In genomic region chr9:111691686-111692329, GRCh38 we compare ENCODE assay signal across 9 cellular contexts. TPM values are rescaled to one million over a fixed set of nuclear protein-coding genes. Genes with fewer than 3 reads are reported as not detected.
DNase-seq lines count a peak whose midpoint lies in the region; ATAC-seq, FAIRE-seq and TF ChIP-seq lines count a peak whose summit lies in the region.
"Had no signal": no experiment of that assay in that cellular context is flagged by ENCODE, and none has a peak within 500 bp of the region (broad histone marks: within the 10 kb centered on the region; RNA-seq: fewer than 3 reads in every experiment).

No MANE protein-coding gene starts in this region.

- H3K27me3 Mint-ChIP-seq in progenitor cell of endocrine pancreas, result no peaks in the 10 kb centered on the region

- H3K36me3 ChIP-seq in aorta (ENCODE audit: control insufficient read depth in 1 of 2, insufficient read depth in 2 of 2, low read length in 1 of 2), result no peaks in the 10 kb centered on the region
- H3K36me3 ChIP-seq: gastrocnemius medialis had no signal

- no peak overlapping the region for H3K4me3 ChIP-seq in AG04450 (ENCODE audit: low read depth, low read length)
- H3K4me3 ChIP-seq in dorsolateral prefrontal cortex, result peak overlapping the region in 14 of 59 donors; percentile 1 to 35 (median 14)
- H3K4me3 ChIP-seq in aorta (ENCODE audit: low read length in 2 of 2), result no peak overlapping the region
- H3K4me3 ChIP-seq: gastrocnemius medialis had no signal

- H3K4me1 ChIP-seq in aorta (ENCODE audit: control insufficient read depth in 1 of 2, insufficient read depth in 2 of 2, low read length in 2 of 2), result no peaks in the 10 kb centered on the region
- H3K4me1 ChIP-seq: gastrocnemius medialis had no signal

- TF ChIP-seq POLR2A in GM12891 (IDR thresholded peaks at IDR 0.05; ENCODE audit: low read depth, low read length), result no peak

- intact Hi-C loops in dorsolateral prefrontal cortex (cut with DNase I), result no loop called here
- intact Hi-C loops in aorta (cut with DNase I), result loop anchor here in 1 of 2 donors (5.0 kb wide), 1 partner anchor 95 kb away; the partner anchor contains the start of gene PTGR1

- CTCF ChIA-PET in AG04450 (lab: Charles Lee), result interaction anchor here (0.8 to 1.9 kb wide), 8 partner anchors 9 to 670 kb away, joined by 3 to 12 read pairs (median 4); no protein-coding TSS in a partner anchor

- no peak overlapping the region for H3K27ac ChIP-seq in AG04450 (ENCODE audit: low read depth, low read length)
- no peak overlapping the region for H3K27ac ChIP-seq in dorsolateral prefrontal cortex
- H3K27ac ChIP-seq in aorta (ENCODE audit: low read depth in 1 of 2, low read length in 2 of 2), result no peak overlapping the region
- H3K27ac ChIP-seq: gastrocnemius medialis had no signal

- FAIRE-seq in GM12891 (lab: Jason Lieb, UNC), result peak; percentile 61

- no peak overlapping the region for H3K4me3 Mint-ChIP-seq in progenitor cell of endocrine pancreas (ENCODE audit: low read depth)

- no peak overlapping the region for H3K27ac Mint-ChIP-seq in progenitor cell of endocrine pancreas

- no peak for ATAC-seq in aorta (ENCODE audit: low FRiP score)
- ATAC-seq in GM19395 (IDR thresholded peaks at IDR 0.05; ENCODE audit: unreplicated experiment), result no peak

- no peaks in the 10 kb centered on the region for H3K9me3 Mint-ChIP-seq in progenitor cell of endocrine pancreas (ENCODE audit: low read depth)

- no peaks in the 10 kb centered on the region for H3K9me3 ChIP-seq in AG04450 (ENCODE audit: control insufficient read depth, insufficient read depth, low read length)
- no peaks in the 10 kb centered on the region for H3K9me3 ChIP-seq in aorta (ENCODE audit: control insufficient read depth, low read length)
- H3K9me3 ChIP-seq: gastrocnemius medialis had no signal

- H3K36me3 Mint-ChIP-seq in progenitor cell of endocrine pancreas (ENCODE audit: insufficient read depth), result no peaks in the 10 kb centered on the region

- peaks cover 9% of the 10 kb centered on the region for H3K4me1 Mint-ChIP-seq in progenitor cell of endocrine pancreas (ENCODE audit: low read depth)

- WGBS in aorta, 2 donors, result 43 to 45% methylated on average over 4 of the region's 4 CpGs

- H3K27me3 ChIP-seq in AG04450 (ENCODE audit: control insufficient read depth, insufficient read depth, low read length) (no peaks in the 10 kb centered on the region), dorsolateral prefrontal cortex (no peaks in the 10 kb centered on the region), aorta (ENCODE audit: control insufficient read depth in 1 of 2, insufficient read depth in 2 of 2, low read length in 1 of 2) (no peaks in the 10 kb centered on the region)
- H3K27me3 ChIP-seq: gastrocnemius medialis had no signal

- DNase-seq in AG04450 (ENCODE audit: low read depth, low spot score), result peak; percentile 4
- DNase-seq in GM12891 (ENCODE audit: insufficient read length, low spot score), result no peak
- peak; percentile 54 for DNase-seq in NCI-H82 treated with DMSO at 0.1 percent for 48 hours (lab: John Stamatoyannopoulos, UW; ENCODE audit: unreplicated experiment)
- DNase-seq in dorsolateral prefrontal cortex, result no peak
- DNase-seq in progenitor cell of endocrine pancreas (ENCODE audit: low spot score, unreplicated experiment), result no peak
- DNase-seq in aorta, result no peak
- DNase-seq in stimulated activated CD4-positive, alpha-beta T cell treated with anti-CD3 and anti-CD28 coated beads, Interleukin-4, amount 100 ng/mL, for 4 hours, result no peak
- DNase-seq: gastrocnemius medialis had no signal

- POLR2A ChIA-PET in AG04450 (lab: Yijun Ruan, JAX), result no interaction called here

- TF ChIP-seq CTCF in AG04450 (IDR thresholded peaks at IDR 0.05; ENCODE audit: low read depth, low read length) (peak; percentile 55), dorsolateral prefrontal cortex (IDR thresholded peaks at IDR 0.05 in 54 of 56, conservative IDR thresholded peaks at IDR 0.05 in 2 of 56; ENCODE audit: low read depth in 1 of 56, partially characterized antibody in 56 of 56) (peak in 49 of 56 donors; percentile 18 to 60 (median 38)), progenitor cell of endocrine pancreas (IDR thresholded peaks at IDR 0.05; ENCODE audit: unreplicated experiment) (peak; percentile 45)

TF ChIP-seq in GM12891, 5 proteins besides CTCF, POLR2A, EP300 and RAD21:
- TF ChIP-seq PAX5 (IDR thresholded peaks at IDR 0.05; ENCODE audit: insufficient read depth, low read length, severe bottlenecking) (no peak), POLR2AphosphoS5 (IDR thresholded peaks at IDR 0.05; ENCODE audit: low read depth, low read length) (no peak), SPI1 (IDR thresholded peaks at IDR 0.05; ENCODE audit: low read depth, low read length) (no peak), POU2F2 (IDR thresholded peaks at IDR 0.05; ENCODE audit: low read depth, low read length) (no peak), TAF1 (IDR thresholded peaks at IDR 0.05; ENCODE audit: low read depth, low read length) (no peak)

RNA-seq across cellular contexts. Expression of gene GNG10, which starts 30.4 kb away (rescaled TPM):
- 87.6 and 108 TPM in 2 replicates for polyA plus RNA-seq in AG04450 (2011; rRNA removed)
- polyA minus RNA-seq in AG04450 (2011; rRNA and poly(A)+ RNA removed), result 12.3 and 13.1 TPM in 2 replicates
- 12.2 TPM for polyA plus RNA-seq in GM12891 (2012; ENCODE audit: low read depth, missing spikeins)
- 10 to 100 TPM; 11.6 to 31.8 (median 21.8) TPM for total RNA-seq in dorsolateral prefrontal cortex
- total RNA-seq in progenitor cell of endocrine pancreas, result 27.5 and 32.2 TPM in 2 replicates
- total RNA-seq in aorta, result 10 to 100 TPM; 40.2 to 47.0 TPM
- polyA plus RNA-seq in aorta, result 100 to 1,000 TPM in 1 of 2 donors, 10 to 100 TPM in 1; 42.8 to 139 TPM

Comparison
In these comparisons a context has a peak if more than half of its experiments do, and no peak if none do; other contexts are left out.
1. DNase-seq: peak in AG04450 (single experiment) and NCI-H82 treated with DMSO at 0.1 percent for 48 hours (single experiment); none in GM12891 (single experiment), dorsolateral prefrontal cortex (0 of 10), progenitor cell of endocrine pancreas (single experiment), aorta (0 of 2) and stimulated activated CD4-positive, alpha-beta T cell treated with anti-CD3 and anti-CD28 coated beads, Interleukin-4, amount 100 ng/mL, for 4 hours (0 of 2).
2. Peak in every context shown above with its lines, with median percentiles within 50 percentile points of each other: CTCF ChIP-seq.